In genomic region chr14:99930420-99931274, GRCh38 we compare ENCODE assay signal across 12 cellular contexts.
DNase-seq lines count a peak whose midpoint lies in the region; ATAC-seq and TF ChIP-seq lines count a peak whose summit lies in the region.
"Had no signal": no experiment of that assay in that cellular context is flagged by ENCODE, and none has a peak within 500 bp of the region (broad histone marks: within the 10 kb centered on the region; RNA-seq: fewer than 3 reads in every experiment).

No MANE protein-coding gene starts in this region.

- H3K9me3 ChIP-seq in adipocyte (ENCODE audit: control insufficient read depth, low read length): no peaks in the 10 kb centered on the region
- H3K9me3 ChIP-seq in left ventricle myocardium inferior (replicated peaks): no peaks in the 10 kb centered on the region

- H3K9ac ChIP-seq in adipocyte (ENCODE audit: low read length): no peak overlapping the region

- H3K27ac Mint-ChIP-seq in progenitor cell of endocrine pancreas: no peak overlapping the region
- H3K27ac Mint-ChIP-seq: activated B cell treated with CpG ODN at 0.5 μM for 24 hours; natural killer cell treated with Interleukin-12 subunit alpha and Interleukin-12 subunit beta and Interleukin-15 and Interleukin-18, amount 100 ng/mL, for 72 hours had no signal

- DNase-seq in adipocyte (ENCODE audit: low read depth) (peak; percentile 21), H7 (no peak), progenitor cell of endocrine pancreas (ENCODE audit: low spot score, unreplicated experiment) (no peak), left ventricle myocardium inferior (no peak), EL (no peak)
- DNase-seq: activated B cell treated with CpG ODN at 0.5 μM for 24 hours; NCI-H226; stimulated activated naive CD4-positive, alpha-beta T cell had no signal

- intact Hi-C loops in left ventricle myocardium inferior (cut with micrococcal nuclease): no loop called here

- H3K36me3 ChIP-seq in adipocyte (ENCODE audit: control insufficient read depth, insufficient read depth, low read length, severe bottlenecking): no peaks in the 10 kb centered on the region
- no peaks in the 10 kb centered on the region for H3K36me3 ChIP-seq in H7 (replicated peaks; ENCODE audit: control insufficient read depth, insufficient read depth, low read length)
- peaks cover 29% of the 10 kb centered on the region for H3K36me3 ChIP-seq in left ventricle myocardium inferior

- peaks cover 6% of the 10 kb centered on the region for H3K9me3 Mint-ChIP-seq in progenitor cell of endocrine pancreas (ENCODE audit: low read depth)
- H3K9me3 Mint-ChIP-seq: natural killer cell treated with Interleukin-12 subunit alpha and Interleukin-12 subunit beta and Interleukin-15 and Interleukin-18, amount 100 ng/mL, for 72 hours had no signal

- H3K4me3 ChIP-seq in adipocyte (ENCODE audit: low read length): no peak overlapping the region
- no peak overlapping the region for H3K4me3 ChIP-seq in H7 (ENCODE audit: insufficient read depth, low read depth, low read length)
- H3K4me3 ChIP-seq in left ventricle myocardium inferior: no peak overlapping the region

- H3K27me3 Mint-ChIP-seq in progenitor cell of endocrine pancreas: no peaks in the 10 kb centered on the region

- peaks cover 26% of the 10 kb centered on the region for H3K4me1 ChIP-seq in adipocyte (ENCODE audit: control insufficient read depth, insufficient read depth, low read length)
- no peaks in the 10 kb centered on the region for H3K4me1 ChIP-seq in left ventricle myocardium inferior

- peaks cover 17% of the 10 kb centered on the region for H3K36me3 Mint-ChIP-seq in progenitor cell of endocrine pancreas (ENCODE audit: insufficient read depth)

- no peak for TF ChIP-seq CTCF in progenitor cell of endocrine pancreas (IDR thresholded peaks at IDR 0.05; ENCODE audit: unreplicated experiment)
- TF ChIP-seq CTCF in left ventricle myocardium inferior (IDR thresholded peaks at IDR 0.05; ENCODE audit: borderline replicate concordance): no peak

- no peak for TF ChIP-seq POLR2A in GM18505 (IDR thresholded peaks at IDR 0.05; ENCODE audit: borderline replicate concordance, extremely low read depth, insufficient read depth, insufficient read length)

- no peak overlapping the region for H3K4me3 Mint-ChIP-seq in progenitor cell of endocrine pancreas (ENCODE audit: low read depth)
- H3K4me3 Mint-ChIP-seq: activated B cell treated with CpG ODN at 0.5 μM for 24 hours; natural killer cell treated with Interleukin-12 subunit alpha and Interleukin-12 subunit beta and Interleukin-15 and Interleukin-18, amount 100 ng/mL, for 72 hours had no signal

- ATAC-seq in GM18505 (IDR thresholded peaks at IDR 0.05; ENCODE audit: unreplicated experiment) (peak; percentile 90), GM19452 (IDR thresholded peaks at IDR 0.05; ENCODE audit: unreplicated experiment) (peak; percentile 87), HG03108 (IDR thresholded peaks at IDR 0.05; ENCODE audit: unreplicated experiment) (peak; percentile 86)

- no peaks in the 10 kb centered on the region for H3K27me3 ChIP-seq in adipocyte (replicated peaks; ENCODE audit: control insufficient read depth, insufficient read depth, low read length)
- no peaks in the 10 kb centered on the region for H3K27me3 ChIP-seq in H7 (ENCODE audit: control insufficient read depth, insufficient read depth, low read length)
- no peaks in the 10 kb centered on the region for H3K27me3 ChIP-seq in left ventricle myocardium inferior (ENCODE audit: low read depth)

- H3K27ac ChIP-seq in left ventricle myocardium inferior (replicated peaks): no peak overlapping the region

- no peaks in the 10 kb centered on the region for H3K4me1 Mint-ChIP-seq in progenitor cell of endocrine pancreas (ENCODE audit: low read depth)
- H3K4me1 Mint-ChIP-seq: activated B cell treated with CpG ODN at 0.5 μM for 24 hours had no signal
